In genomic region chr11:119319136-119319701, GRCh38 we compare ENCODE assay signal across 10 cellular contexts. TPM values are rescaled to one million over a fixed set of nuclear protein-coding genes. Genes with fewer than 3 reads are reported as not detected.
DNase-seq lines count a peak whose midpoint lies in the region; ATAC-seq and TF ChIP-seq lines count a peak whose summit lies in the region.
"Had no signal": no experiment of that assay in that cellular context is flagged by ENCODE, and none has a peak within 500 bp of the region (broad histone marks: within the 10 kb centered on the region; RNA-seq: fewer than 3 reads in every experiment).

No MANE protein-coding gene starts in this region.

- intact Hi-C loops in prostate gland (cut with DNase I): no loop called here

- H3K4me3 ChIP-seq in NT2/D1 (ENCODE audit: insufficient read length, low read depth) (peak overlapping the region; percentile 16), prostate gland (no peak overlapping the region)

- H3K27ac Mint-ChIP-seq in endothelial cell (ENCODE audit: unreplicated experiment): peak overlapping the region; percentile 95

- peak overlapping the region; percentile 71 to 81 for H3K27ac ChIP-seq in prostate gland
- H3K27ac ChIP-seq: KMS-11 had no signal

- H3K36me3 Mint-ChIP-seq in endothelial cell (ENCODE audit: low read depth, unreplicated experiment): no peaks in the 10 kb centered on the region

- H3K9ac ChIP-seq in ES-I3 (ENCODE audit: low read depth, low read length) (peak overlapping the region; percentile 56), NT2/D1 (ENCODE audit: insufficient read length, low read depth) (peak overlapping the region; percentile 62)
- H3K9ac ChIP-seq: KMS-11 had no signal

- H3K36me3 ChIP-seq in ES-I3 (ENCODE audit: insufficient read depth, low read length) (0 out of 2 replicates have a peak, but pooled peaks cover 1% of the 10 kb centered on the region), NT2/D1 (ENCODE audit: insufficient read depth, insufficient read length, low read length) (peaks cover 8% of the 10 kb centered on the region), prostate gland (no peaks in the 10 kb centered on the region)

- peaks cover 11% of the 10 kb centered on the region for H3K27me3 Mint-ChIP-seq in endothelial cell (ENCODE audit: unreplicated experiment)

- no peaks in the 10 kb centered on the region for H3K9me3 Mint-ChIP-seq in endothelial cell (ENCODE audit: unreplicated experiment)

- TF ChIP-seq CTCF in endothelial cell (IDR thresholded peaks at IDR 0.05; ENCODE audit: unreplicated experiment): no peak
- TF ChIP-seq CTCF in prostate gland (IDR thresholded peaks at IDR 0.05): no peak

- H3K4me1 ChIP-seq in ES-I3 (ENCODE audit: insufficient read depth, low read length) (peaks cover 24% of the 10 kb centered on the region), NT2/D1 (ENCODE audit: insufficient read depth, insufficient read length) (peaks cover 22% of the 10 kb centered on the region), prostate gland (replicated peaks) (no peaks in the 10 kb centered on the region)

- WGBS in prostate gland: 68% methylated on average over 8 of the region's 8 CpGs

- H3K9me3 ChIP-seq in ES-I3 (ENCODE audit: control insufficient read depth, insufficient read depth, low read length) (no peaks in the 10 kb centered on the region), NT2/D1 (ENCODE audit: insufficient read depth, low read length) (no peaks in the 10 kb centered on the region), prostate gland (no peaks in the 10 kb centered on the region)

- DNase-seq in NT2/D1 (ENCODE audit: low read depth, low spot score) (no peak), endothelial cell (ENCODE audit: low spot score) (no peak), prostate gland (ENCODE audit: low spot score) (no peak), NOMO-1 treated with DMSO at 0.1 percent for 48 hours (lab: John Stamatoyannopoulos, UW; ENCODE audit: unreplicated experiment) (no peak), NCI-H748 (lab: John Stamatoyannopoulos, UW; ENCODE audit: unreplicated experiment) (no peak), NCI-H774 (lab: John Stamatoyannopoulos, UW) (no peak)
- DNase-seq: hippocampal formation had no signal

- no peak for ATAC-seq in GM19452 (IDR thresholded peaks at IDR 0.05; ENCODE audit: unreplicated experiment)

- H3K4me3 Mint-ChIP-seq in endothelial cell (ENCODE audit: unreplicated experiment): peak overlapping the region; percentile 60

- TF ChIP-seq POLR2A in prostate gland (IDR thresholded peaks at IDR 0.05): no peak

- peaks cover 26% of the 10 kb centered on the region for H3K4me1 Mint-ChIP-seq in endothelial cell (ENCODE audit: unreplicated experiment)

- H3K27me3 ChIP-seq in NT2/D1 (ENCODE audit: insufficient read depth, insufficient read length) (peaks cover 14% of the 10 kb centered on the region), prostate gland (replicated peaks; ENCODE audit: insufficient read depth) (peaks cover 7% of the 10 kb centered on the region)

RNA-seq across cellular contexts. Expression of gene MCAM, which starts 2.3 kb away (rescaled TPM):
- total RNA-seq in endothelial cell (ENCODE audit: unreplicated experiment) (78.3 TPM), prostate gland (100 to 1,000 TPM; 156 to 292 TPM)

RNA-seq across cellular contexts. Expression of gene RNF26, which starts 15.1 kb away (rescaled TPM):
- 31.5 TPM for total RNA-seq in endothelial cell (ENCODE audit: unreplicated experiment)
- total RNA-seq in prostate gland: 10 to 100 TPM; 17.6 to 34.2 TPM

RNA-seq across cellular contexts. Expression of gene C1QTNF5, which starts 21.5 kb away (rescaled TPM):
- total RNA-seq in endothelial cell (ENCODE audit: unreplicated experiment): 26.0 TPM
- total RNA-seq in prostate gland: 10 to 100 TPM; 15.3 to 20.2 TPM

RNA-seq across cellular contexts. Expression of gene MFRP, which starts 27.3 kb away (rescaled TPM):
- total RNA-seq in endothelial cell (ENCODE audit: unreplicated experiment) (0.13 TPM), prostate gland (not detected)
